Comparison of ENCODE assay signal across 10 cellular contexts in genomic region chr16:31877876-31878642, GRCh38. TPM values are rescaled to one million over a fixed set of nuclear protein-coding genes. Genes with fewer than 3 reads are reported as not detected.
DNase-seq lines count a peak whose midpoint lies in the region; TF ChIP-seq lines count a peak whose summit lies in the region.
"Had no signal": no experiment of that assay in that cellular context is flagged by ENCODE, and none has a peak within 500 bp of the region (broad histone marks: within the 10 kb centered on the region; RNA-seq: fewer than 3 reads in every experiment).

No MANE protein-coding gene starts in this region.

- peaks cover 84% of the 10 kb centered on the region for H3K36me3 Mint-ChIP-seq in activated CD4-positive, alpha-beta T cell treated with anti-CD3 and anti-CD28 coated beads, Interleukin-2, amount 10 ng/mL, durations not matched to agents 7 days and 5 days (ENCODE audit: low read depth)
- H3K36me3 Mint-ChIP-seq in activated T-helper 1 cell treated with anti-CD3 and anti-CD28 coated beads, Interleukin-12 subunit alpha, Interleukin-12 subunit beta, Interleukin-2, Interleukin-4 antibody, amounts not matched to agents 30 ng/mL and 10 ng/mL and 1 ng/mL, durations not matched to agents 14 hours and 24 hours and 36 hours (ENCODE audit: low read depth), result peaks cover 80% of the 10 kb centered on the region

- no peak for DNase-seq in activated CD4-positive, alpha-beta T cell treated with anti-CD3 and anti-CD28 coated beads, Interleukin-2, amount 10 ng/mL, durations not matched to agents 7 days and 5 days
- no peak for DNase-seq in activated CD4-positive, alpha-beta T cell treated with anti-CD3 and anti-CD28 coated beads, Interleukin-2, amount 50 U/mL, for 1 hour
- no peak for DNase-seq in activated T-helper 1 cell treated with anti-CD3 and anti-CD28 coated beads, Interleukin-12 subunit alpha, Interleukin-12 subunit beta, Interleukin-2, Interleukin-4 antibody, amounts not matched to agents 30 ng/mL and 10 ng/mL and 1 ng/mL, durations not matched to agents 14 hours and 24 hours and 36 hours (ENCODE audit: low spot score)
- DNase-seq in hepatocyte (ENCODE audit: low spot score) (no peak), kidney tubule cell (ENCODE audit: low spot score) (no peak), HEK293T (ENCODE audit: extremely low spot score) (no peak), GOT3 (lab: John Stamatoyannopoulos, UW) (no peak)
- DNase-seq: NCI-H1417, psoas muscle had no signal

- H3K27me3 Mint-ChIP-seq in activated CD4-positive, alpha-beta T cell treated with anti-CD3 and anti-CD28 coated beads, Interleukin-2, amount 10 ng/mL, durations not matched to agents 7 days and 5 days, result no peaks in the 10 kb centered on the region
- no peaks in the 10 kb centered on the region for H3K27me3 Mint-ChIP-seq in activated T-helper 1 cell treated with anti-CD3 and anti-CD28 coated beads, Interleukin-12 subunit alpha, Interleukin-12 subunit beta, Interleukin-2, Interleukin-4 antibody, amounts not matched to agents 30 ng/mL and 10 ng/mL and 1 ng/mL, durations not matched to agents 14 hours and 24 hours and 36 hours (ENCODE audit: insufficient read depth)

- no peak overlapping the region for H3K9ac ChIP-seq in stomach smooth muscle (ENCODE audit: low read length in 2 of 2)

- WGBS in hepatocyte (ENCODE audit: low lambda C conversion rate, missing lambda C conversion rate), result 92% methylated on average over 9 of the region's 9 CpGs

- H3K4me3 ChIP-seq in hepatocyte (no peak overlapping the region), stomach smooth muscle (ENCODE audit: low read length in 2 of 2) (peak overlapping the region in 1 of 2 donors; percentile 8)
- H3K4me3 ChIP-seq: psoas muscle had no signal

- H4K20me1 ChIP-seq in hepatocyte (ENCODE audit: insufficient read depth, poor library complexity, severe bottlenecking), result peaks cover 3% of the 10 kb centered on the region

- peak overlapping the region; percentile 82 for H3K4me3 Mint-ChIP-seq in activated CD4-positive, alpha-beta T cell treated with anti-CD3 and anti-CD28 coated beads, Interleukin-2, amount 10 ng/mL, durations not matched to agents 7 days and 5 days
- H3K4me3 Mint-ChIP-seq in activated T-helper 1 cell treated with anti-CD3 and anti-CD28 coated beads, Interleukin-12 subunit alpha, Interleukin-12 subunit beta, Interleukin-2, Interleukin-4 antibody, amounts not matched to agents 30 ng/mL and 10 ng/mL and 1 ng/mL, durations not matched to agents 14 hours and 24 hours and 36 hours, result peak overlapping the region; percentile 96

- H3K9me3 Mint-ChIP-seq in activated CD4-positive, alpha-beta T cell treated with anti-CD3 and anti-CD28 coated beads, Interleukin-2, amount 10 ng/mL, durations not matched to agents 7 days and 5 days, result peaks cover 26% of the 10 kb centered on the region
- H3K9me3 Mint-ChIP-seq in activated T-helper 1 cell treated with anti-CD3 and anti-CD28 coated beads, Interleukin-12 subunit alpha, Interleukin-12 subunit beta, Interleukin-2, Interleukin-4 antibody, amounts not matched to agents 30 ng/mL and 10 ng/mL and 1 ng/mL, durations not matched to agents 14 hours and 24 hours and 36 hours, result peaks cover 16% of the 10 kb centered on the region

- CTCF ChIA-PET in activated CD4-positive, alpha-beta T cell treated with anti-CD3 and anti-CD28 coated beads, Interleukin-2, amount 10 ng/mL, durations not matched to agents 7 days and 5 days (lab: Charles Lee), result interaction anchor here (0.7 to 2.8 kb wide), 2 partner anchors 10 to 701 kb away, joined by 4 to 13 read pairs; no protein-coding TSS in a partner anchor
- CTCF ChIA-PET in HEK293T (lab: Yijun Ruan, JAX), result no interaction called here

- peak overlapping the region; percentile 98 for H3K27ac Mint-ChIP-seq in activated CD4-positive, alpha-beta T cell treated with anti-CD3 and anti-CD28 coated beads, Interleukin-2, amount 10 ng/mL, durations not matched to agents 7 days and 5 days
- peak overlapping the region; percentile 94 for H3K27ac Mint-ChIP-seq in activated T-helper 1 cell treated with anti-CD3 and anti-CD28 coated beads, Interleukin-12 subunit alpha, Interleukin-12 subunit beta, Interleukin-2, Interleukin-4 antibody, amounts not matched to agents 30 ng/mL and 10 ng/mL and 1 ng/mL, durations not matched to agents 14 hours and 24 hours and 36 hours

- H3K9me2 ChIP-seq in hepatocyte (replicated peaks; ENCODE audit: insufficient read depth), result no peaks in the 10 kb centered on the region

- peaks cover 70% of the 10 kb centered on the region for H3K4me1 Mint-ChIP-seq in activated CD4-positive, alpha-beta T cell treated with anti-CD3 and anti-CD28 coated beads, Interleukin-2, amount 10 ng/mL, durations not matched to agents 7 days and 5 days
- H3K4me1 Mint-ChIP-seq in activated T-helper 1 cell treated with anti-CD3 and anti-CD28 coated beads, Interleukin-12 subunit alpha, Interleukin-12 subunit beta, Interleukin-2, Interleukin-4 antibody, amounts not matched to agents 30 ng/mL and 10 ng/mL and 1 ng/mL, durations not matched to agents 14 hours and 24 hours and 36 hours (ENCODE audit: low read depth), result peaks cover 81% of the 10 kb centered on the region

- H3K9me3 ChIP-seq in hepatocyte (ENCODE audit: low read depth) (no peaks in the 10 kb centered on the region), stomach smooth muscle (ENCODE audit: control insufficient read depth in 2 of 2, low read length in 2 of 2) (no peaks in the 10 kb centered on the region)
- H3K9me3 ChIP-seq: psoas muscle had no signal

- H3K27me3 ChIP-seq in hepatocyte (no peaks in the 10 kb centered on the region), stomach smooth muscle (ENCODE audit: control insufficient read depth in 1 of 2, insufficient read depth in 2 of 2, low read length in 2 of 2) (no peaks in the 10 kb centered on the region)

- H3K4me2 ChIP-seq in hepatocyte, result peak overlapping the region; percentile 85

- H3K36me3 ChIP-seq in hepatocyte (replicated peaks; ENCODE audit: insufficient read depth, low read depth) (no peaks in the 10 kb centered on the region), stomach smooth muscle (ENCODE audit: control insufficient read depth in 2 of 2, insufficient read depth in 2 of 2, low read length in 2 of 2) (no peaks in the 10 kb centered on the region)

- peaks cover 31% of the 10 kb centered on the region for H3K4me1 ChIP-seq in hepatocyte (ENCODE audit: insufficient read depth)
- peaks cover 34% of the 10 kb centered on the region for H3K4me1 ChIP-seq in stomach smooth muscle (ENCODE audit: control insufficient read depth, insufficient read depth, low read length)
- H3K4me1 ChIP-seq: psoas muscle had no signal

- H2AFZ ChIP-seq in hepatocyte, result no peak overlapping the region

- intact Hi-C loops in activated T-helper 1 cell treated with anti-CD3 and anti-CD28 coated beads, Interleukin-12 subunit alpha, Interleukin-12 subunit beta, Interleukin-2, Interleukin-4 antibody, amounts not matched to agents 30 ng/mL and 10 ng/mL and 1 ng/mL, durations not matched to agents 14 hours and 24 hours and 36 hours (cut with micrococcal nuclease), result loop anchor here (1.0 to 2.0 kb wide), 3 partner anchors 9 to 699 kb away; no protein-coding TSS in a partner anchor

- H3K27ac ChIP-seq in hepatocyte, result peak overlapping the region; percentile 98
- H3K27ac ChIP-seq in stomach smooth muscle (ENCODE audit: low read length), result peak overlapping the region; percentile 66

- POLR2A ChIA-PET in activated CD4-positive, alpha-beta T cell treated with anti-CD3 and anti-CD28 coated beads, Interleukin-2, amount 10 ng/mL, durations not matched to agents 7 days and 5 days (lab: Charles Lee), result no interaction called here
- POLR2A ChIA-PET in HEK293T (lab: Yijun Ruan, JAX), result interaction anchor here (0.7 kb wide), 1 partner anchor 376 kb away, joined by 3 read pairs; no protein-coding TSS in a partner anchor

- H3K79me2 ChIP-seq in hepatocyte, result peaks cover 87% of the 10 kb centered on the region

- no peak for TF ChIP-seq CTCF in hepatocyte (IDR thresholded peaks at IDR 0.05; ENCODE audit: poor library complexity)

TF ChIP-seq in HEK293T, 16 proteins besides CTCF, POLR2A, EP300 and RAD21:
- TF ChIP-seq ELF4 (IDR thresholded peaks at IDR 0.05) (no peak), BHLHE40 (IDR thresholded peaks at IDR 0.05; ENCODE audit: borderline replicate concordance) (no peak), LEF1 (IDR thresholded peaks at IDR 0.05; ENCODE audit: borderline replicate concordance) (no peak), PKNOX1 (IDR thresholded peaks at IDR 0.05) (no peak), FOXM1 (IDR thresholded peaks at IDR 0.05; ENCODE audit: borderline replicate concordance) (no peak)

RNA-seq across cellular contexts. Expression of gene ZNF267, which starts 4.5 kb away (rescaled TPM):
- total RNA-seq in activated CD4-positive, alpha-beta T cell treated with anti-CD3 and anti-CD28 coated beads, Interleukin-2, amount 10 ng/mL, durations not matched to agents 7 days and 5 days, result 10 to 100 TPM; 45.0 to 46.7 TPM
- 93.9 and 98.9 TPM in 2 replicates for total RNA-seq in activated T-helper 1 cell treated with anti-CD3 and anti-CD28 coated beads, Interleukin-12 subunit alpha, Interleukin-12 subunit beta, Interleukin-2, Interleukin-4 antibody, amounts not matched to agents 30 ng/mL and 10 ng/mL and 1 ng/mL, durations not matched to agents 14 hours and 24 hours and 36 hours
- total RNA-seq in hepatocyte, result 14.6 and 18.2 TPM in 2 replicates
- polyA plus RNA-seq in hepatocyte, result 5.5 and 6.4 TPM in 2 replicates
